In the genomic region with DNA sequence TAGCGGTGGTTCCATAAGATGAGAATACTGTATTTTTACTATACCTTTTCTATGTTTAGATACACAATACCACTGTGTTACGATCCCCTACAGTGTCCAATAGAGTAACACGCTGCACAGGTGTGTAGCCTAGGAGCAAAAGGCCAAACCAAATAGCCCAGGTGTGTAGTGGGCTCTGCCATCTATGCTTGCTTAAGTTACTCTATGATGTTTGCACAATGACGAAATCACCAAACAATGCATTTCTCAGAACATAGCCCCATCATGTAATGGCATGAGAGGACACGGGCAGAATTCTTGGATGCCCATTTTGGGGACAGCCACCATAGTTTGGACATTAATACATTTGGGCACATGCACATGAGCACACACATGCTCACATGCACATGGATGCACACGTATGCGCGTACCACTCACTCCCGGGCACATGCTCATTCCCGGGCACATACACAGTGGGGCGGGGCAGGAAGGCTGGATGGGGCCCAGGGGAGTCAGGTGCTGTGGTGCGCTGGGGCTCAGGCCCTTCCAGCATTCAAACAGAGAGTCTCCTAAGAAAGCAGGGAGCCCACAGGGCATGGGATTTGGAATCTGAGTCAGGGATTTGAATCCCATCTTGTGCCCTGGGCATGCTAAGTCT, we compare ENCODE assay signal across 23 cellular contexts.
"Had no signal": no experiment of that assay in that cellular context is flagged by ENCODE, and none has a peak within 500 bp of the region (broad histone marks: within the 10 kb centered on the region; RNA-seq: fewer than 3 reads in every experiment).

No MANE protein-coding gene starts in this region.

- H3K36me3 Mint-ChIP-seq: activated naive CD4-positive, alpha-beta T cell treated with anti-CD3 and anti-CD28 coated beads, Interleukin-2, amount 50 U/mL, for 24 hours; memory B cell; naive thymus-derived CD4-positive, alpha-beta T cell; neural progenitor cell; stimulated activated effector memory CD8-positive, alpha-beta T cell treated with anti-CD3 and anti-CD28 coated beads, Interleukin-12 subunit alpha, Interleukin-12 subunit beta, amount 100 ng/mL, for 72 hours had no signal

- H3K27me3 ChIP-seq: ascending aorta, neural progenitor cell, ovary, right lobe of liver had no signal

- ATAC-seq: activated T-cell treated with anti-CD3 and anti-CD28 coated beads, Interleukin-2, amount 50 U/mL, for 4 hours; left ventricle myocardium superior; naive thymus-derived CD4-positive, alpha-beta T cell; stimulated activated effector memory CD8-positive, alpha-beta T cell treated with anti-CD3 and anti-CD28 coated beads, Interleukin-12 subunit alpha, Interleukin-12 subunit beta, amount 100 ng/mL, for 72 hours had no signal

- DNase-seq: activated CD4-positive, alpha-beta T cell treated with anti-CD3 and anti-CD28 coated beads for 48 hours; activated CD4-positive, CD25-positive, alpha-beta regulatory T cell; activated CD8-positive, alpha-beta memory T cell treated with anti-CD3 and anti-CD28 coated beads, Interleukin-2, amount 50 U/mL, for 4 hours; activated effector memory CD4-positive, alpha-beta T cell treated with anti-CD3 and anti-CD28 coated beads, Interleukin-2, amount 50 U/mL, for 16 hours; activated T-cell treated with anti-CD3 and anti-CD28 coated beads, Interleukin-2, amount 50 U/mL, for 4 hours; cerebellar nuclear complex; cortex of kidney; kidney; left ventricle myocardium superior; naive thymus-derived CD4-positive, alpha-beta T cell; ovary; right lobe of liver; stimulated activated CD4-positive, alpha-beta T cell treated with anti-CD3 and anti-CD28 coated beads, Interleukin-4, amount 100 ng/mL, for 24 hours; T1000 had no signal

- H3K9me3 ChIP-seq: ascending aorta, ovary, right lobe of liver, thoracic aorta had no signal

- H3K4me1 Mint-ChIP-seq: memory B cell had no signal

- H3K27ac ChIP-seq: ascending aorta, neural progenitor cell, ovary, right lobe of liver, thoracic aorta had no signal

- H3K4me3 Mint-ChIP-seq: activated naive CD4-positive, alpha-beta T cell treated with anti-CD3 and anti-CD28 coated beads, Interleukin-2, amount 50 U/mL, for 24 hours; activated T-cell treated with anti-CD3 and anti-CD28 coated beads, Interleukin-2, amount 50 U/mL, for 4 hours; memory B cell; naive thymus-derived CD4-positive, alpha-beta T cell; neural progenitor cell; stimulated activated effector memory CD8-positive, alpha-beta T cell treated with anti-CD3 and anti-CD28 coated beads, Interleukin-12 subunit alpha, Interleukin-12 subunit beta, amount 100 ng/mL, for 72 hours had no signal

- FAIRE-seq: endometrium, frontal cortex, kidney had no signal

- H3K9me3 Mint-ChIP-seq: activated naive CD4-positive, alpha-beta T cell treated with anti-CD3 and anti-CD28 coated beads, Interleukin-2, amount 50 U/mL, for 24 hours; activated T-cell treated with anti-CD3 and anti-CD28 coated beads, Interleukin-2, amount 50 U/mL, for 4 hours; memory B cell; naive thymus-derived CD4-positive, alpha-beta T cell; neural progenitor cell; stimulated activated effector memory CD8-positive, alpha-beta T cell treated with anti-CD3 and anti-CD28 coated beads, Interleukin-12 subunit alpha, Interleukin-12 subunit beta, amount 100 ng/mL, for 72 hours had no signal

- H3K4me1 ChIP-seq: neural progenitor cell had no signal

- H3K4me3 ChIP-seq: ascending aorta, neural progenitor cell, ovary, right lobe of liver, smooth muscle cell, thoracic aorta had no signal

- H3K36me3 ChIP-seq: ascending aorta, neural progenitor cell, ovary, right lobe of liver, thoracic aorta had no signal

- H3K27me3 Mint-ChIP-seq: naive thymus-derived CD4-positive, alpha-beta T cell had no signal

- H3K27ac Mint-ChIP-seq: activated naive CD4-positive, alpha-beta T cell treated with anti-CD3 and anti-CD28 coated beads, Interleukin-2, amount 50 U/mL, for 24 hours; memory B cell; neural progenitor cell; stimulated activated effector memory CD8-positive, alpha-beta T cell treated with anti-CD3 and anti-CD28 coated beads, Interleukin-12 subunit alpha, Interleukin-12 subunit beta, amount 100 ng/mL, for 72 hours had no signal
